ENCODE assay signal across 8 cellular contexts in the genomic region with DNA sequence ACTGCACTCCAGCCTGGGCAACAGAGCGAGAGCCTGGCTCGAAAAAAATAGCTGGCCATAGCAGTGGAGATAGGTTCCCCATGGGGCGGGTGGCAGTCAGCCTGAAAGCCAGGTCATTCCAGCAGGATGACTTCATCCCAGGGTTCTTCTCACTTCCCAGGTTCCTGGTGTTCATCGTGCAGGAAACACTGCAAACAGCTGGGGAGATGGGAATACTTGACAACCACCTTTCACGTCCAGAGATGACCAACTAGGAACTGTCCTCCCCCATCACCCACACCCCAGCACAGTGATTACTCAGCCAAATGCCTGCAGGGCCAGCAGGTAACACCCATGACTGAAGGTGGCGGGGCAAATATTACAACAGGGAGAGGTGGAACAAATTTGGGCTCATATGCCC. TPM values are rescaled to one million over a fixed set of nuclear protein-coding genes. Genes with fewer than 3 reads are reported as not detected.
DNase-seq lines count a peak whose midpoint lies in the region; FAIRE-seq and TF ChIP-seq lines count a peak whose summit lies in the region.
"Had no signal": no experiment of that assay in that cellular context is flagged by ENCODE, and none has a peak within 500 bp of the region (broad histone marks: within the 10 kb centered on the region; RNA-seq: fewer than 3 reads in every experiment).

No MANE protein-coding gene starts in this region.

- no peaks in the 10 kb centered on the region for H3K36me3 ChIP-seq in skeletal muscle satellite cell (ENCODE audit: insufficient read depth, low read length)

- peaks cover 11% of the 10 kb centered on the region for H3K4me1 ChIP-seq in skeletal muscle satellite cell (ENCODE audit: control insufficient read depth, insufficient read depth, low read length)

- POLR2A ChIA-PET in GM10248 (lab: Yijun Ruan, JAX): no interaction called here

- TF ChIP-seq POLR2A in H54 (IDR thresholded peaks at IDR 0.05; ENCODE audit: low read depth, low read length): no peak

- CTCF ChIA-PET in GM10248 (lab: Yijun Ruan, JAX): interaction anchor here (1.3 to 1.8 kb wide), 3 partner anchors 18 to 227 kb away, joined by 3 to 5 read pairs (median 4); no protein-coding TSS in a partner anchor

- no peak for TF ChIP-seq CTCF in GM10248 (IDR thresholded peaks at IDR 0.05; ENCODE audit: control extremely low read depth, extremely low read depth, low read depth, missing control alignments)

- H3K9ac ChIP-seq in skeletal muscle satellite cell (ENCODE audit: low read depth, low read length): no peak overlapping the region

- H3K27me3 ChIP-seq in skeletal muscle satellite cell (ENCODE audit: control insufficient read depth, insufficient read depth, low read length): no peaks in the 10 kb centered on the region

- no peaks in the 10 kb centered on the region for H3K9me3 ChIP-seq in skeletal muscle satellite cell (replicated peaks; ENCODE audit: low read length)

- peak overlapping the region; percentile 92 for H3K4me3 ChIP-seq in iPS-11a (ENCODE audit: low read depth, low read length)
- H3K4me3 ChIP-seq in skeletal muscle satellite cell (ENCODE audit: low read length): no peak overlapping the region

- peak; percentile 76 for DNase-seq in H54 (ENCODE audit: insufficient read length, low spot score)
- DNase-seq in RCC 7860 (ENCODE audit: low spot score): peak; percentile 89
- no peak for DNase-seq in GM10248 (ENCODE audit: extremely low spot score)
- DNase-seq in HCEC 1CT: no peak
- DNase-seq in activated T-cell treated with anti-CD3 and anti-CD28 coated beads, Interleukin-2, amount 50 U/mL, for 1 hour: no peak
- DNase-seq: activated CD4-positive, alpha-beta memory T cell treated with anti-CD3 and anti-CD28 coated beads for 36 hours had no signal

- peak overlapping the region; percentile 94 for H3K4me2 ChIP-seq in skeletal muscle satellite cell (ENCODE audit: low read length)

- peak; percentile 69 for FAIRE-seq in H54 (lab: Jason Lieb, UNC)
- peak; percentile 90 for FAIRE-seq in RCC 7860 (lab: Jason Lieb, UNC)

RNA-seq across cellular contexts. Expression of a gene that starts 1.7 kb away (rescaled TPM):
- 12.2 and 25.3 TPM in 2 replicates for total RNA-seq in skeletal muscle satellite cell (2012; rRNA removed)

RNA-seq across cellular contexts. Expression of a gene that starts 33.9 kb away (rescaled TPM):
- 109 and 111 TPM in 2 replicates for total RNA-seq in skeletal muscle satellite cell (2012; rRNA removed)

RNA-seq across cellular contexts. Expression of a gene that starts 41.1 kb away (rescaled TPM):
- 121 and 142 TPM in 2 replicates for total RNA-seq in skeletal muscle satellite cell (2012; rRNA removed)

Comparison
In these comparisons a context has a peak if more than half of its experiments do, and no peak if none do; other contexts are left out.
1. DNase-seq: peak in H54 (single experiment) and RCC 7860 (single experiment); none in GM10248 (single experiment), HCEC 1CT (single experiment) and activated T-cell treated with anti-CD3 and anti-CD28 coated beads, Interleukin-2, amount 50 U/mL, for 1 hour (single experiment).